ENCODE assay signal across 1 cellular context in genomic region chr5:94623026-94623425, GRCh38.
TF ChIP-seq lines count a peak whose summit lies in the region.

No MANE protein-coding gene starts in this region.

TF ChIP-seq in GM12878, 131 proteins besides CTCF, POLR2A, EP300 and RAD21:
- TF ChIP-seq FOXM1 (IDR thresholded peaks at IDR 0.05; ENCODE audit: low read depth, low read length) (no peak), POLR2AphosphoS5 (IDR thresholded peaks at IDR 0.05; ENCODE audit: low read length) (no peak), SMAD1 (IDR thresholded peaks at IDR 0.05; ENCODE audit: low read depth, partially characterized antibody) (no peak), BRCA1 (IDR thresholded peaks at IDR 0.05; ENCODE audit: low read depth, low read length) (no peak), IKZF2 (IDR thresholded peaks at IDR 0.05) (no peak), MXI1 (IDR thresholded peaks at IDR 0.05; ENCODE audit: low read depth, low read length) (no peak), BHLHE40 (IDR thresholded peaks at IDR 0.05; ENCODE audit: borderline replicate concordance in 1 of 2, low read depth in 2 of 2, low read length in 1 of 2) (no peak), MLLT1 (IDR thresholded peaks at IDR 0.05) (no peak), NR2C1 (IDR thresholded peaks at IDR 0.05) (no peak), MEF2A (IDR thresholded peaks at IDR 0.05; ENCODE audit: insufficient read depth, low read depth, low read length) (no peak), HDAC2 (IDR thresholded peaks at IDR 0.05) (no peak), PAX5 (IDR thresholded peaks at IDR 0.05; ENCODE audit: borderline replicate concordance, low read depth, low read length) (no peak), E4F1 (IDR thresholded peaks at IDR 0.05; ENCODE audit: borderline replicate concordance, partially characterized antibody) (no peak), RAD51 (IDR thresholded peaks at IDR 0.05) (no peak)
